Comparison of ENCODE assay signal across 1 cellular context in the genomic region with DNA sequence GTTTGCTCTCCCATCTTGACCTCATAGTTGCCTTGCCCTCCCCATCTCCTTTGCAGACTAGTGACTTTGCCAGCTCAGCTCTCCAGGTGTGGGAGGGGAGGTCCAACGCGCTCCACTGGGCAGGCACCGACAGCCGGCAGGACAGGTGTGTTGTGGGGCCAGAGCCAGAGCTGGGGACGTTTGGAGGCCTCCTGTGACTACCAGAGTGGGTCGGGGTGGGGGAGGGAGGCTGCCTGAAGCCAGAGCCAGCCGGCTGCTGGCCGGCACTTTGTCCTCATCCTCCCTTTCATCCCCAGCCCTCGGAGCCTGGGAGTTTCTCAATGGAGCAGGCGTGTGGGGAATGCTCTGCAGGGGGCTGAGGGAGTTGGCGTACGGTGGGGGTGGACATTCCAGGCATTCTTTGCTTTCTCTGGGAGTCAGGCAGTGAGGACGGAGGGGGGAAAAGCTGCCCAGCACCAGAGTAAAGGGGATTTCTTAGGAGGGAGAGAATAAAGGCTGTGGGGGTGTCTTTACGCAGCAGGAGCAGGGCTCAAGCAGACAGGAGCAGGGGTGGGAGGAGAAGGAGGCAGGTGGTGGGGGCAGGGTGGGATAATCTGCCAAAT.
A peak's percentile ranks its signal among the peaks of the same experiment; 100 is the strongest.
TF ChIP-seq lines count a peak whose summit lies in the region.

No MANE protein-coding gene starts in this region.

TF ChIP-seq in IMR-90, 13 proteins besides CTCF, POLR2A, EP300 and RAD21 (continued from another document):
- TF ChIP-seq, protein P1, sequence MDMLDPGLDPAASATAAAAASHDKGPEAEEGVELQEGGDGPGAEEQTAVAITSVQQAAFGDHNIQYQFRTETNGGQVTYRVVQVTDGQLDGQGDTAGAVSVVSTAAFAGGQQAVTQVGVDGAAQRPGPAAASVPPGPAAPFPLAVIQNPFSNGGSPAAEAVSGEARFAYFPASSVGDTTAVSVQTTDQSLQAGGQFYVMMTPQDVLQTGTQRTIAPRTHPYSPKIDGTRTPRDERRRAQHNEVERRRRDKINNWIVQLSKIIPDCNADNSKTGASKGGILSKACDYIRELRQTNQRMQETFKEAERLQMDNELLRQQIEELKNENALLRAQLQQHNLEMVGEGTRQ (IDR thresholded peaks at IDR 0.05; ENCODE audit: low read depth, low read length), result no peak
- TF ChIP-seq BHLHE40 (IDR thresholded peaks at IDR 0.05; ENCODE audit: low read depth, low read length), result peak; percentile 63; the same call in 1 of the 2 replicates
- TF ChIP-seq MAZ (IDR thresholded peaks at IDR 0.05; ENCODE audit: borderline replicate concordance, low read depth, low read length), result peak; percentile 99
- TF ChIP-seq NFE2L2 (IDR thresholded peaks at IDR 0.05; ENCODE audit: low read depth, low read length), result peak; percentile 15; the same call in 1 of the 2 replicates
- TF ChIP-seq FOS (IDR thresholded peaks at IDR 0.05; ENCODE audit: low read depth, low read length), result 0 out of 2 replicates have a peak, but pooled peaks have one; percentile 8
- TF ChIP-seq CEBPB (IDR thresholded peaks at IDR 0.05; ENCODE audit: low read depth, low read length), result peak; percentile 86
- TF ChIP-seq RFX5 (IDR thresholded peaks at IDR 0.05; ENCODE audit: low read depth, low read length), result no peak
